ENCODE assay signal across 25 cellular contexts in the genomic region with DNA sequence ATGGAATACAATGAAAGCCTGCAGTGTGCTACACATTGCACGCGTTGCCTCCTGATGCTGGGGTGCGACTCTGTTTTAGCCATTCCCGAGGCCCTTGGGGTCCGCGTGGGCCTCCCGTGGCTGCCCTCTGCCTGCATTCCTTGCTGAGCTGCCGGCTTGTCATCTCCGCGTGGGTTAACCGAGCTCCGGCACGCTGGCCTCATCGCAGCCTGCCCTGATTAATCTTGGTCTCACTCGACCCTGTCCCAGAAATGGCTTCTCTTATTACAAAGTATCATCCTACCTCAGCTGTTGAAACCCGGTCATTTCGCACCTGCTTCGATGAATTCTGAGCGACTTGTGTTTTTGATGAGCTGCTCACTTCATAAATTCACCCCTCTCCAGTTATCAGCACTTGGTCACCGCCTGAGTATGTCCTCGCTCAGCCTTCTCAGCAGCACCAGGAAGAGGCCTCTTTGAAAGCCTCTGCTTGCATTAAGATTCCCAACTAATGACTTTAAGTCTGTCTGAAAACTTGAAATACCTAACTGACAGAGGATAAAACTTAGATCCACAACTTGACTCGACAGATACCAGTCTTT.
"Had no signal": no experiment of that assay in that cellular context is flagged by ENCODE, and none has a peak within 500 bp of the region (broad histone marks: within the 10 kb centered on the region; RNA-seq: fewer than 3 reads in every experiment).

No MANE protein-coding gene starts in this region.

- H3K4me3 Mint-ChIP-seq: activated naive CD4-positive, alpha-beta T cell treated with anti-CD3 and anti-CD28 coated beads, Interleukin-2, amount 50 U/mL, for 24 hours; activated T-helper 1 cell treated with anti-CD3 and anti-CD28 coated beads, Interleukin-12 subunit alpha, Interleukin-12 subunit beta, Interleukin-2, Interleukin-4 antibody, amounts not matched to agents 30 ng/mL and 10 ng/mL and 1 ng/mL, durations not matched to agents 14 hours and 24 hours and 36 hours; central memory CD8-positive, alpha-beta T cell; dendritic cell treated with granulocyte-macrophage colony-stimulating factor and Interleukin-4, amounts not matched to agents 40 ng/mL and 50 ng/mL, for 4 days; endodermal cell; memory B cell; natural killer cell treated with Interleukin-12 subunit alpha and Interleukin-12 subunit beta and Interleukin-15 and Interleukin-18, amount 100 ng/mL, for 72 hours; T-helper 1 cell treated with Interleukin-12 subunit alpha and Interleukin-12 subunit beta and Interleukin-4 antibody, amounts not matched to agents 30 μg/mL and 1 μg/mL, for 36 hours had no signal

- H3K36me3 Mint-ChIP-seq: activated naive CD4-positive, alpha-beta T cell treated with anti-CD3 and anti-CD28 coated beads, Interleukin-2, amount 50 U/mL, for 24 hours; memory B cell; natural killer cell treated with Interleukin-12 subunit alpha and Interleukin-12 subunit beta and Interleukin-15 and Interleukin-18, amount 100 ng/mL, for 72 hours had no signal

- H3K36me3 ChIP-seq: pancreas, prostate gland, transverse colon had no signal

- DNase-seq: activated CD4-positive, alpha-beta T cell treated with anti-CD3 and anti-CD28 coated beads for 4 hours; activated CD4-positive, alpha-beta T cell treated with anti-CD3 and anti-CD28 coated beads, Interleukin-2, amount 50 U/mL, for 4 hours; activated CD8-positive, alpha-beta memory T cell treated with anti-CD3 and anti-CD28 coated beads for 24 hours; activated effector memory CD4-positive, alpha-beta T cell treated with anti-CD3 and anti-CD28 coated beads, Interleukin-2, amount 50 U/mL, for 16 hours; activated T-cell treated with anti-CD3 and anti-CD28 coated beads, Interleukin-2, amount 50 U/mL, for 1 hour; endodermal cell; foreskin keratinocyte; left cardiac atrium; pancreas; stimulated activated CD4-positive, alpha-beta T cell treated with anti-CD3 and anti-CD28 coated beads, Interleukin-2, amount 100 ng/mL, for 48 hours; stimulated activated naive CD4-positive, alpha-beta T cell treated with Interleukin-2 at 50 U/mL for 16 hours; SW 1271; T-helper 9 cell; testis; transverse colon had no signal

- ATAC-seq: esophagus mucosa; foreskin keratinocyte; natural killer cell treated with Interleukin-12 subunit alpha and Interleukin-12 subunit beta and Interleukin-15 and Interleukin-18, amount 100 ng/mL, for 72 hours; pancreas had no signal

- H3K4me1 ChIP-seq: foreskin keratinocyte, pancreas, prostate gland, testis, transverse colon had no signal

- H3K9me3 ChIP-seq: pancreas, prostate gland, testis, transverse colon had no signal

- H3K27ac ChIP-seq: foreskin keratinocyte, pancreas, prostate gland, testis, transverse colon, VCaP had no signal

- H3K9me3 Mint-ChIP-seq: activated T-helper 1 cell treated with anti-CD3 and anti-CD28 coated beads, Interleukin-12 subunit alpha, Interleukin-12 subunit beta, Interleukin-2, Interleukin-4 antibody, amounts not matched to agents 30 ng/mL and 10 ng/mL and 1 ng/mL, durations not matched to agents 14 hours and 24 hours and 36 hours; dendritic cell treated with granulocyte-macrophage colony-stimulating factor and Interleukin-4, amounts not matched to agents 40 ng/mL and 50 ng/mL, for 4 days; endodermal cell; T-helper 1 cell treated with Interleukin-12 subunit alpha and Interleukin-12 subunit beta and Interleukin-4 antibody, amounts not matched to agents 30 μg/mL and 1 μg/mL, for 36 hours had no signal

- H3K27me3 ChIP-seq: pancreas, testis, transverse colon had no signal

- H3K4me1 Mint-ChIP-seq: activated naive CD4-positive, alpha-beta T cell treated with anti-CD3 and anti-CD28 coated beads, Interleukin-2, amount 50 U/mL, for 24 hours; central memory CD8-positive, alpha-beta T cell; memory B cell had no signal

- H3K27me3 Mint-ChIP-seq: dendritic cell treated with granulocyte-macrophage colony-stimulating factor and Interleukin-4, amounts not matched to agents 40 ng/mL and 50 ng/mL, for 4 days; memory B cell had no signal

- H3K4me3 ChIP-seq: pancreas, prostate gland, testis, transverse colon had no signal

- H3K27ac Mint-ChIP-seq: activated naive CD4-positive, alpha-beta T cell treated with anti-CD3 and anti-CD28 coated beads, Interleukin-2, amount 50 U/mL, for 24 hours; activated T-helper 1 cell treated with anti-CD3 and anti-CD28 coated beads, Interleukin-12 subunit alpha, Interleukin-12 subunit beta, Interleukin-2, Interleukin-4 antibody, amounts not matched to agents 30 ng/mL and 10 ng/mL and 1 ng/mL, durations not matched to agents 14 hours and 24 hours and 36 hours; dendritic cell treated with granulocyte-macrophage colony-stimulating factor and Interleukin-4, amounts not matched to agents 40 ng/mL and 50 ng/mL, for 4 days; endodermal cell; memory B cell; natural killer cell treated with Interleukin-12 subunit alpha and Interleukin-12 subunit beta and Interleukin-15 and Interleukin-18, amount 100 ng/mL, for 72 hours; T-helper 1 cell treated with Interleukin-12 subunit alpha and Interleukin-12 subunit beta and Interleukin-4 antibody, amounts not matched to agents 30 μg/mL and 1 μg/mL, for 36 hours had no signal
